6 cellular contexts compared by ENCODE assay signal in genomic region chr19:49117677-49118564, GRCh38. TPM values are rescaled to one million over a fixed set of nuclear protein-coding genes. Genes with fewer than 3 reads are reported as not detected.
DNase-seq lines count a peak whose midpoint lies in the region; ATAC-seq and TF ChIP-seq lines count a peak whose summit lies in the region.

No MANE protein-coding gene starts in this region.

- H3K4me1 ChIP-seq in neuronal stem cell (ENCODE audit: control insufficient read depth in 2 of 2, insufficient read depth in 1 of 2, low read depth in 1 of 2, low read length in 2 of 2): peaks cover 11 to 13% of the 10 kb centered on the region in 2 donors

- H3K4ac ChIP-seq in neuronal stem cell (ENCODE audit: low read length): no peak overlapping the region

- H3K14ac ChIP-seq in neuronal stem cell (ENCODE audit: low read length): no peak overlapping the region

- peak overlapping the region; percentile 99 for H2AFZ ChIP-seq in neuronal stem cell (ENCODE audit: low read length)

- H3K9me3 ChIP-seq in neuronal stem cell (replicated peaks in 1 of 2; ENCODE audit: control insufficient read depth in 2 of 2, insufficient read depth in 1 of 2, low read depth in 1 of 2, low read length in 2 of 2): no peaks in the 10 kb centered on the region

- no peak overlapping the region for H2BK12ac ChIP-seq in neuronal stem cell (ENCODE audit: low read length)

- no peak for ATAC-seq in GM21381 (IDR thresholded peaks at IDR 0.05; ENCODE audit: unreplicated experiment)

- peak overlapping the region; percentile 68 for H2BK5ac ChIP-seq in neuronal stem cell (ENCODE audit: low read length)

- H2BK15ac ChIP-seq in neuronal stem cell (ENCODE audit: low read length): peak overlapping the region; percentile 65

- no CpG with 5 or more reads among the region's 26 CpGs for WGBS in neuronal stem cell (ENCODE audit: extremely low coverage in 2 of 2, insufficient read length in 2 of 2, insufficient replicate concordance in 1 of 2), 2 donors

- H3K4me3 ChIP-seq in HFF-Myc (replicated peaks; ENCODE audit: low read depth, low read length) (peak overlapping the region; percentile 50), neuronal stem cell (ENCODE audit: low read length in 2 of 2) (peak overlapping the region; percentile 87 to 96)

- H3K79me1 ChIP-seq in neuronal stem cell (ENCODE audit: low read depth, low read length): peaks cover 3% of the 10 kb centered on the region

- H3K27me3 ChIP-seq in neuronal stem cell (ENCODE audit: control insufficient read depth in 3 of 3, insufficient read depth in 3 of 3, low read depth in 1 of 3, low read length in 3 of 3): peaks cover 10 to 26% (median 19%) of the 10 kb centered on the region in 3 experiments

- TF ChIP-seq CTCF in HFF-Myc (IDR thresholded peaks at IDR 0.05; ENCODE audit: low read depth, low read length, missing control alignments): no peak

- H3K27ac ChIP-seq in caudate nucleus (ENCODE audit: low read depth, low read length) (peak overlapping the region; percentile 96), neuronal stem cell (replicated peaks; ENCODE audit: low read length) (no peak overlapping the region)

- no peak overlapping the region for H3K9ac ChIP-seq in neuronal stem cell (ENCODE audit: low read depth, low read length, poor library complexity)

- H2AK5ac ChIP-seq in neuronal stem cell (ENCODE audit: low read depth, low read length): peak overlapping the region; percentile 39

- peak overlapping the region; percentile 22 for H3K18ac ChIP-seq in neuronal stem cell (ENCODE audit: low read length)

- H3K36me3 ChIP-seq in neuronal stem cell (replicated peaks in 1 of 2; ENCODE audit: control insufficient read depth in 2 of 2, insufficient read depth in 2 of 2, low read length in 2 of 2): no peaks in the 10 kb centered on the region

- H3K23ac ChIP-seq in neuronal stem cell (ENCODE audit: low read depth, low read length, poor library complexity): peak overlapping the region; percentile 95

- no peak overlapping the region for H3K4me2 ChIP-seq in neuronal stem cell (ENCODE audit: insufficient read depth, low read length, poor library complexity, severe bottlenecking)

- H2BK120ac ChIP-seq in neuronal stem cell (ENCODE audit: low read depth, low read length): no peak overlapping the region

- no peak overlapping the region for H4K8ac ChIP-seq in neuronal stem cell (ENCODE audit: low read depth, low read length)

- DNase-seq in HFF-Myc (ENCODE audit: extremely low read depth, low read depth): no peak
- DNase-seq in caudate nucleus (lab: John Stamatoyannopoulos, UW): no peak
- DNase-seq in neuronal stem cell (ENCODE audit: low spot score): no peak
- no peak for DNase-seq in T-helper 9 cell
- no peak for DNase-seq in A172 (ENCODE audit: low spot score)

- no peak overlapping the region for H4K91ac ChIP-seq in neuronal stem cell (ENCODE audit: low read depth, low read length, poor library complexity)

RNA-seq across cellular contexts. Expression of gene C19orf73, which starts 1.0 kb away (rescaled TPM):
- 1.1 TPM for polyA plus RNA-seq in neuronal stem cell (2013, experiment 1 of 2)
- 1.3 TPM for polyA plus RNA-seq in neuronal stem cell (2013, experiment 2 of 2)
- total RNA-seq in A172 (2014; rRNA removed; shearing (Covaris generic)): not detected in 2 replicates

RNA-seq across cellular contexts. Expression of gene PPFIA3, which starts 1.4 kb away (rescaled TPM):
- 10.5 TPM for polyA plus RNA-seq in neuronal stem cell (2013, experiment 1 of 2)
- 10.8 TPM for polyA plus RNA-seq in neuronal stem cell (2013, experiment 2 of 2)
- 3.4 and 4.7 TPM in 2 replicates for total RNA-seq in A172 (2014; rRNA removed; shearing (Covaris generic))

RNA-seq across cellular contexts. Expression of gene LIN7B, which starts 3.8 kb away (rescaled TPM):
- polyA plus RNA-seq in neuronal stem cell (2013, experiment 1 of 2): 3.6 TPM
- polyA plus RNA-seq in neuronal stem cell (2013, experiment 2 of 2): 3.0 TPM
- 0.16 and 8.5 TPM in 2 replicates for total RNA-seq in A172 (2014; rRNA removed; shearing (Covaris generic))

RNA-seq across cellular contexts. Expression of gene SNRNP70, which starts 32.7 kb away (rescaled TPM):
- 356 TPM for polyA plus RNA-seq in neuronal stem cell (2013, experiment 1 of 2)
- polyA plus RNA-seq in neuronal stem cell (2013, experiment 2 of 2): 365 TPM
- 143 and 174 TPM in 2 replicates for total RNA-seq in A172 (2014; rRNA removed; shearing (Covaris generic))

RNA-seq across cellular contexts. Expression of gene HRC, which starts 37.3 kb away (rescaled TPM):
- 0.66 TPM for polyA plus RNA-seq in neuronal stem cell (2013, experiment 1 of 2)
- polyA plus RNA-seq in neuronal stem cell (2013, experiment 2 of 2): 0.76 TPM
- 0.07 TPM in 1 of 2 replicates, not detected in the other for total RNA-seq in A172 (2014; rRNA removed; shearing (Covaris generic))
